Comparison of ENCODE assay signal across 8 cellular contexts in genomic region chr17:29241015-29241963, GRCh38. TPM values are rescaled to one million over a fixed set of nuclear protein-coding genes. Genes with fewer than 3 reads are reported as not detected.
DNase-seq lines count a peak whose midpoint lies in the region; ATAC-seq and TF ChIP-seq lines count a peak whose summit lies in the region.

No MANE protein-coding gene starts in this region.

- H3K9me3 ChIP-seq in ascending aorta (no peaks in the 10 kb centered on the region), iPS-20b (ENCODE audit: insufficient read depth, low read depth, low read length) (no peaks in the 10 kb centered on the region)

- intact Hi-C loops in ascending aorta (cut with DNase I): loop anchor here (1.0 kb wide), 2 partner anchors 16 to 51 kb away; no protein-coding TSS in a partner anchor

- H3K4me1 ChIP-seq in ascending aorta: peaks cover 9 to 19% of the 10 kb centered on the region in 2 donors
- peaks cover 16% of the 10 kb centered on the region for H3K4me1 ChIP-seq in iPS-20b (ENCODE audit: insufficient read depth, low read length)

- H3K27ac ChIP-seq in ascending aorta (peak overlapping the region; percentile 66 to 86), iPS-20b (ENCODE audit: low read length) (peak overlapping the region; percentile 52), temporal lobe (ENCODE audit: low read depth, low read length) (peak overlapping the region; percentile 71)

- ATAC-seq in HG02840 (IDR thresholded peaks at IDR 0.05; ENCODE audit: low FRiP score, unreplicated experiment): no peak

- TF ChIP-seq CTCF in ascending aorta (IDR thresholded peaks at IDR 0.05): no peak

- no peak overlapping the region for H3K4me3 ChIP-seq in ascending aorta
- H3K4me3 ChIP-seq in iPS-20b (ENCODE audit: low read length): peak overlapping the region; percentile 15

- H3K27me3 ChIP-seq in ascending aorta (no peaks in the 10 kb centered on the region), iPS-20b (ENCODE audit: insufficient read depth, low read length) (no peaks in the 10 kb centered on the region)

- H3K9ac ChIP-seq in iPS-20b (ENCODE audit: low read depth, low read length): peak overlapping the region; percentile 53; the same call in 1 of the 2 replicates

- in situ Hi-C loops in KBM-7 (cut with MboI; ENCODE audit: low pct_unique_long_range_greater_than_20kb, low sequenced_read_pairs): no loop called here

- peak; percentile 9 for DNase-seq in DMS53 treated with DMSO at 0.1 percent for 48 hours (lab: John Stamatoyannopoulos, UW; ENCODE audit: unreplicated experiment)
- DNase-seq in KBM-7: peak; percentile 40
- peak; percentile 68 to 92 for DNase-seq in ascending aorta (ENCODE audit: low spot score in 2 of 2)
- DNase-seq in DMS79 (lab: John Stamatoyannopoulos, UW): no peak
- DNase-seq in RPMI8226: no peak

- H3K36me3 ChIP-seq in ascending aorta (no peaks in the 10 kb centered on the region), iPS-20b (ENCODE audit: insufficient read depth, low read depth, low read length) (no peaks in the 10 kb centered on the region)

RNA-seq across cellular contexts. Expression of gene CRYBA1, which starts 5.4 kb away (rescaled TPM):
- total RNA-seq in ascending aorta (not detected), temporal lobe (not detected)

RNA-seq across cellular contexts. Expression of gene NUFIP2, which starts 52.7 kb away (rescaled TPM):
- total RNA-seq in ascending aorta (11.0 TPM), temporal lobe (40.6 TPM)

Comparison
In these comparisons a context has a peak if more than half of its experiments do, and no peak if none do; other contexts are left out.
1. DNase-seq: peak in DMS53 treated with DMSO at 0.1 percent for 48 hours (single experiment), KBM-7 (single experiment) and ascending aorta (2 of 2); none in DMS79 (single experiment) and RPMI8226 (single experiment).
2. Peak in every context shown above with its lines, with median percentiles within 50 percentile points of each other: H3K27ac ChIP-seq.